1 cellular context compared by ENCODE assay signal in genomic region chr3:14216257-14217048, GRCh38.
TF ChIP-seq lines count a peak whose summit lies in the region.

No MANE protein-coding gene starts in this region.

TF ChIP-seq in GM12878, 131 proteins besides CTCF, POLR2A, EP300 and RAD21 (continued from another document):
- TF ChIP-seq SIX5 (IDR thresholded peaks at IDR 0.05; ENCODE audit: low read depth, low read length, severe bottlenecking) (no peak), USF1 (IDR thresholded peaks at IDR 0.05; ENCODE audit: borderline replicate concordance, extremely low read length, insufficient read depth, low read depth, low read length) (peak; percentile 83), SUPT20H (IDR thresholded peaks at IDR 0.05; ENCODE audit: borderline replicate concordance, control insufficient read depth, low read depth, low read length) (no peak), ZNF384 (IDR thresholded peaks at IDR 0.05; ENCODE audit: borderline replicate concordance, low read depth, low read length) (no peak), JUNB (IDR thresholded peaks at IDR 0.05) (no peak), SMC3 (IDR thresholded peaks at IDR 0.05; ENCODE audit: borderline replicate concordance, low read length) (no peak), STAT3 (IDR thresholded peaks at IDR 0.05; ENCODE audit: low read depth, low read length) (no peak), SRF (IDR thresholded peaks at IDR 0.05; ENCODE audit: low read depth in 2 of 2, low read length in 2 of 2) (peak in 1 of 2 experiments; percentile 82; a peak in 2 of 4 replicates), CBFB (IDR thresholded peaks at IDR 0.05; ENCODE audit: low read depth) (no peak), CBX5 (IDR thresholded peaks at IDR 0.05; ENCODE audit: low read depth) (0 out of 2 replicates have a peak, but pooled peaks have one; percentile 18), FOXM1 (IDR thresholded peaks at IDR 0.05; ENCODE audit: low read depth, low read length) (0 out of 2 replicates have a peak, but pooled peaks have one; percentile 28), ZNF217 (IDR thresholded peaks at IDR 0.05) (no peak), NR2F1 (conservative IDR thresholded peaks at IDR 0.05) (no peak)
